10 cellular contexts compared by ENCODE assay signal in the genomic region with DNA sequence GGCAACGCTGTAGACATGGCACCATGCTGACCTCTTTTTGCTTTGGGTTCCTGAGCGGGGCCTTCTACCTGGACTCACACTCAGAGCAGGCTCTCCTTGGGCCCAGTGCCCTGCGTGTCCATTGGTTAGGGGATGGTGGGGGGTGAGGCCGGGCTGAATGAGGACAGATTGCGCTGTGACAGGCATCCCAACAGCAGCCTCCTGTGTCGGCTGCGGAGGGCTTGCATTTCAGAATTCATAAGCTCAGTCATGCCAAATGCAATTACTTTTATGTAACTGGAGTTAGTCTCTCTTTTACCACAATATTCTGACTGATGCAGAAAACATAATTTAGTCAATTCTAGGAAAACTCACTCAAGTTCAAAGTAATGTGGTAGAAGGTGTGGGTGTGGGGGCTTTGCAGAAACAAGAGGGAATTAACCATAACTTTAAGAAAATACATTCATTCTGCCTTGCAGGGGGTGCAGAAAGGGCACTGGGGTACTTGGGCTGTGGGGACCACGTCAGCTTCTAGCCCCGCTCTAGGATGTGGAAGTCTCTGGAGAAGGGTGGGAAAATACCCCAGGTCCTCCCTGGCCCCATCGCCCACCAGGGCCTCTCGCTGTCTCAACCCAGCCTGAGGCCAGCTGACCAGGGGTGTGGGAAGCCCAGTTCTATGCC.
"Had no signal": no experiment of that assay in that cellular context is flagged by ENCODE, and none has a peak within 500 bp of the region (broad histone marks: within the 10 kb centered on the region; RNA-seq: fewer than 3 reads in every experiment).

No MANE protein-coding gene starts in this region.

- H3K4me3 Mint-ChIP-seq: central memory CD8-positive, alpha-beta T cell; mesothelial cell of epicardium; WTC11 had no signal

- H3K36me3 Mint-ChIP-seq: mesothelial cell of epicardium had no signal

- H3K4me1 Mint-ChIP-seq: central memory CD8-positive, alpha-beta T cell; mesothelial cell of epicardium; WTC11 had no signal

- H3K27ac Mint-ChIP-seq: mesothelial cell of epicardium, WTC11 had no signal

- DNase-seq: activated CD4-positive, alpha-beta T cell treated with anti-CD3 and anti-CD28 coated beads, Interleukin-2, amount 50 U/mL, for 1 hour; cortex of kidney; effector memory CD4-positive, alpha-beta T cell; kidney glomerular epithelial cell; stimulated activated naive CD4-positive, alpha-beta T cell had no signal

- ATAC-seq: gastroesophageal sphincter, SK-N-SH treated with all-trans-retinoic acid at 6 μM for 48 hours, WTC11 had no signal
